Comparison of ENCODE assay signal across 1 cellular context in genomic region chr19:10286803-10287737, GRCh38.
TF ChIP-seq lines count a peak whose summit lies in the region.

Gene ICAM4 (plus strand): TSS chr19:10286955. CDS start chr19:10287013, 58 bp downstream.

TF ChIP-seq in K562, 482 proteins besides CTCF, POLR2A, EP300 and RAD21 (continued from another document):
- TF ChIP-seq MAX (CRISPR knock-in tag; IDR thresholded peaks at IDR 0.05) (peak; percentile 79), SMARCA5 (IDR thresholded peaks at IDR 0.05) (peak; percentile 30; the same call in 1 of the 2 replicates)
